ENCODE assay signal across 9 cellular contexts in the genomic region with DNA sequence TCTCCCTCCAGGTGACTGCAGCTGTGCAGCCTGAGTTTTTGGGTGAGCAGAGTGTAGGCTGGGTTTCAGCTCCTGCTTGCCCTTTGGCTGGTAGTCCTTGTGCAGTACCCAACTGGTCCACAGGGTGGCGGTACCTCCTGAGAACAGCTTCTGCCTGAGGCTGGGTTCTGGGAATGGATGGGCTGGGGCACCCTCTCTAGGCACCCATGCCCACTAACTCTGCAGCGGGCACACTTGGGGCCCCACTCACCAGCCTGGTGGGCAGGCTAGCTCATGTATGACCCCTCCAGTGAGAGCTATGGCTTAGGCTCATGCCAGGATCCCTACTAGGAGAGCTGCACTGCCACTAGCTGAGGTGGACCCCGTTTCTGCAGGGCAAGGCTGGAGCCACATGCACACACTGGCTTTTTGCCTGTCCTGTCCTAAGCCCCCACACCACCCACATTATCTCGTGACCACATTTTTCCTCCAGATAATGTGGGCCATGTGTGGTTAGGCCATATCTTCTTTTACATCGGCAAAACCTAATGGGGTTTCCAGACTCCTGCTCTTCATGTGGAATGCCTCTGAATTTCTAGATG. TPM values are rescaled to one million over a fixed set of nuclear protein-coding genes. Genes with fewer than 3 reads are reported as not detected.
A peak's percentile ranks its signal among the peaks of the same experiment; 100 is the strongest.
DNase-seq lines count a peak whose midpoint lies in the region; ATAC-seq and TF ChIP-seq lines count a peak whose summit lies in the region.
"Had no signal": no experiment of that assay in that cellular context is flagged by ENCODE, and none has a peak within 500 bp of the region (broad histone marks: within the 10 kb centered on the region; RNA-seq: fewer than 3 reads in every experiment).

No MANE protein-coding gene starts in this region.

- H3K9ac ChIP-seq in KMS-11: no peak overlapping the region

- no peaks in the 10 kb centered on the region for H3K27me3 ChIP-seq in KMS-11 (ENCODE audit: insufficient read depth, low read depth)

- intact Hi-C loops in posterior cingulate gyrus (cut with DNase I): loop anchor here (1.0 kb wide), 2 partner anchors 133 to 344 kb away; a partner anchor contains a TSS

- TF ChIP-seq CTCF in AG10803 (conservative IDR thresholded peaks at IDR 0.05; ENCODE audit: low read length) (peak; percentile 93), KMS-11 (conservative IDR thresholded peaks at IDR 0.05; ENCODE audit: low read depth, low read length) (peak; percentile 99)

- H3K36me3 ChIP-seq in KMS-11 (ENCODE audit: insufficient read depth): no peaks in the 10 kb centered on the region

- H3K79me2 ChIP-seq in KMS-11 (ENCODE audit: insufficient read depth, low read depth): no peaks in the 10 kb centered on the region

- H3K4me3 ChIP-seq in AG10803 (ENCODE audit: low read length) (no peak overlapping the region), KMS-11 (IDR thresholded peaks at IDR 0.05; ENCODE audit: insufficient read depth, low read depth, low read length) (no peak overlapping the region)

- no peaks in the 10 kb centered on the region for H4K20me1 ChIP-seq in KMS-11 (ENCODE audit: insufficient read depth)

- ATAC-seq in GM19035 (IDR thresholded peaks at IDR 0.05; ENCODE audit: unreplicated experiment): peak; percentile 72

- DNase-seq in AG10803 (ENCODE audit: low read depth) (peak; percentile 54), SHP77 treated with DMSO at 0.1 percent for 48 hours (lab: John Stamatoyannopoulos, UW) (peak; percentile 20), glomerular visceral epithelial cell (ENCODE audit: extremely low spot score) (peak; percentile 73), posterior cingulate gyrus (peak; percentile 65 to 97 (median 91)), ureter (ENCODE audit: low spot score) (peak; percentile 88)
- DNase-seq in activated T-helper 9 cell treated with anti-CD3 and anti-CD28 coated beads, Interleukin-2, amount 50 U/mL, for 16 hours (ENCODE audit: low read depth): peak; percentile 83

- H3K4me1 ChIP-seq in KMS-11 (ENCODE audit: low read depth, poor library complexity, severe bottlenecking): peaks cover 27% of the 10 kb centered on the region

- H3K27ac ChIP-seq in KMS-11: no peak overlapping the region

- no peak overlapping the region for H3K4me2 ChIP-seq in KMS-11

- no peak overlapping the region for H2AFZ ChIP-seq in KMS-11 (ENCODE audit: low read depth)

RNA-seq across cellular contexts. Expression of a gene that starts 15.5 kb away (rescaled TPM):
- total RNA-seq in ureter: 38.2 TPM

RNA-seq across cellular contexts. Expression of a gene that starts 20.7 kb away (rescaled TPM):
- 45.8 TPM for total RNA-seq in ureter

RNA-seq across cellular contexts. Expression of a gene that starts 21.0 kb away (rescaled TPM):
- total RNA-seq in ureter: not detected
- total RNA-seq: subcutaneous adipose tissue had no signal

RNA-seq across cellular contexts. Expression of a gene that starts 27.5 kb away (rescaled TPM):
- total RNA-seq in ureter: 104 TPM

RNA-seq across cellular contexts. Expression of a gene that starts 47.2 kb away (rescaled TPM):
- total RNA-seq in ureter: not detected

Comparison
In these comparisons a context has a peak if more than half of its experiments do, and no peak if none do; other contexts are left out.
1. DNase-seq: peak in every context shown above with its lines; median percentile 91 in posterior cingulate gyrus; 88 in ureter; 83 in activated T-helper 9 cell treated with anti-CD3 and anti-CD28 coated beads, Interleukin-2, amount 50 U/mL, for 16 hours; 73 in glomerular visceral epithelial cell; 54 in AG10803; 20 in SHP77 treated with DMSO at 0.1 percent for 48 hours.